8 cellular contexts compared by ENCODE assay signal in the genomic region with DNA sequence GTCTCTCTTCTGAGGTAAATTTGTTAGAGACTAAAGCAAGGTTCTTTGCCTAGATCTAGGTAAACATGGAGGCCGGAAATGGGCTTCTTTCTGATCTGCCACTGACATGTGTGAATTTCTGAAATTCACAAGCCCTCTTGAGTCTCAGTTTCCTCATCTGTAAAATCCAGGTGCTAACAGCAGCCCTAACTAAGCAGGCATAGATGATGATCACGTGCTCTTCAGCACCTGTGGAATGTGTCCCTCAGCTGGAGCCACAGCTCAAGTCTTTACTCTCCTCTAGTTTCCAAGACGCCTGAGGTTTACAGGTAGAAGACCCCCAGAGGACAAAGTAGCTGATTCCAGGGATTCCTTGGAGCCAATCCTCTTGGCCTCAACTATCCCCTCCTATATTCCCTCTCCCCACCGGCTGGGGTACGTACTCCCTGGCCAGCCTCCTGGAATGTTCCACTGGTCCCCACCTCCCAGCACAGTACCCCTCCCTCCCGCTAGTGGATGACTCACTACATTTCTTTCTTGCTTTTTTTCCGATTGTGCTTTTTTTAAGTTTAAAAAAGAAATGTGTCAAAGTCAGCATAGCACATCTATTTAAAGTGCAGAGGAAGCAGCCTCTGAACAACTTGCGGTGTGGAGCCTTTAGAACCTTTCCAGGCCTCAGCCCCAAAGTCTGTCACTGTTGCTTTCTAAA.
DNase-seq lines count a peak whose midpoint lies in the region; ATAC-seq, FAIRE-seq and TF ChIP-seq lines count a peak whose summit lies in the region.

No MANE protein-coding gene starts in this region.

- no peaks in the 10 kb centered on the region for H4K20me1 ChIP-seq in keratinocyte (ENCODE audit: control insufficient read depth, extremely low read depth, insufficient read depth, low read length)

- no peak for DNase-seq in activated CD8-positive, alpha-beta T cell treated with anti-CD3 and anti-CD28 coated beads for 36 hours
- DNase-seq in keratinocyte (ENCODE audit: low read depth, low spot score) (no peak), cortex of kidney (lab: John Stamatoyannopoulos, UW) (no peak), SHP77 treated with DMSO at 0.1 percent for 48 hours (lab: John Stamatoyannopoulos, UW) (no peak)
- no peak for DNase-seq in effector CD8-positive, alpha-beta T cell (lab: John Stamatoyannopoulos, UW)

- H3K27ac ChIP-seq in keratinocyte (ENCODE audit: control insufficient read depth, insufficient read depth, low read length) (no peak overlapping the region), temporal lobe (ENCODE audit: low read depth, low read length) (peak overlapping the region; percentile 77)

- H3K4me3 Mint-ChIP-seq in activated CD8-positive, alpha-beta T cell treated with anti-CD3 and anti-CD28 coated beads for 36 hours: peak overlapping the region; percentile 79

- POLR2A ChIA-PET in activated CD8-positive, alpha-beta T cell treated with anti-CD3 and anti-CD28 coated beads for 36 hours (lab: Charles Lee): no interaction called here

- peak overlapping the region; percentile 92 for H3K27ac Mint-ChIP-seq in activated CD8-positive, alpha-beta T cell treated with anti-CD3 and anti-CD28 coated beads for 36 hours

- no peaks in the 10 kb centered on the region for H3K9me3 Mint-ChIP-seq in activated CD8-positive, alpha-beta T cell treated with anti-CD3 and anti-CD28 coated beads for 36 hours

- H3K36me3 Mint-ChIP-seq in activated CD8-positive, alpha-beta T cell treated with anti-CD3 and anti-CD28 coated beads for 36 hours (ENCODE audit: low read depth): no peaks in the 10 kb centered on the region

- H3K4me1 Mint-ChIP-seq in activated CD8-positive, alpha-beta T cell treated with anti-CD3 and anti-CD28 coated beads for 36 hours (ENCODE audit: low read depth): peaks cover 25% of the 10 kb centered on the region

- intact Hi-C loops in activated CD8-positive, alpha-beta T cell treated with anti-CD3 and anti-CD28 coated beads for 36 hours (cut with micrococcal nuclease): no loop called here

- no peak for FAIRE-seq in keratinocyte (lab: Jason Lieb, UNC)

- H2AFZ ChIP-seq in keratinocyte (ENCODE audit: control insufficient read depth, low read length): no peak overlapping the region

- H3K9me1 ChIP-seq in keratinocyte (ENCODE audit: control insufficient read depth, extremely low read depth, insufficient read depth, low read length): no peaks in the 10 kb centered on the region

- no peaks in the 10 kb centered on the region for H3K9me3 ChIP-seq in keratinocyte (ENCODE audit: control insufficient read depth, low read depth, low read length)

- dilution Hi-C loops in keratinocyte (cut with MboI; ENCODE audit: extremely low pct_ligation_motif_present, low sequenced_read_pairs): no loop called here

- H3K4me3 ChIP-seq in keratinocyte (ENCODE audit: control insufficient read depth in 2 of 3, extremely low read depth in 1 of 3, insufficient read depth in 2 of 3, low read depth in 1 of 3, low read length in 3 of 3): no peak overlapping the region

- H3K4me2 ChIP-seq in keratinocyte (ENCODE audit: control insufficient read depth, extremely low read depth, insufficient read depth, low read depth, low read length): peak overlapping the region; percentile 63

- no peaks in the 10 kb centered on the region for H3K36me3 ChIP-seq in keratinocyte (ENCODE audit: control insufficient read depth in 2 of 2, extremely low read depth in 1 of 2, insufficient read depth in 2 of 2, low read length in 2 of 2)

- H3K9ac ChIP-seq in keratinocyte (ENCODE audit: control insufficient read depth, extremely low read depth, insufficient read depth, low read length): no peak overlapping the region

- H3K4me1 ChIP-seq in keratinocyte (ENCODE audit: control insufficient read depth, extremely low read depth, insufficient read depth, low read length): peaks cover 18% of the 10 kb centered on the region

- no peaks in the 10 kb centered on the region for H3K27me3 ChIP-seq in keratinocyte (ENCODE audit: control insufficient read depth, extremely low read depth, insufficient read depth, low read length)

- H3K79me2 ChIP-seq in keratinocyte (ENCODE audit: control insufficient read depth, insufficient read depth, low read length): no peaks in the 10 kb centered on the region

- ATAC-seq in HG02798 (IDR thresholded peaks at IDR 0.05; ENCODE audit: poor library complexity, unreplicated experiment): peak; percentile 25
- peak; percentile 31 for ATAC-seq in activated CD8-positive, alpha-beta T cell treated with anti-CD3 and anti-CD28 coated beads for 36 hours

- TF ChIP-seq CTCF in GM12872 (IDR thresholded peaks at IDR 0.05; ENCODE audit: insufficient read depth, low read depth, low read length): peak; percentile 21; the same call in 1 of the 3 replicates
- no peak for TF ChIP-seq CTCF in activated CD8-positive, alpha-beta T cell treated with anti-CD3 and anti-CD28 coated beads for 36 hours (IDR thresholded peaks at IDR 0.05)
- TF ChIP-seq CTCF in keratinocyte (optimal IDR thresholded peaks at IDR 0.05 in 1 of 3, IDR thresholded peaks at IDR 0.05 in 1 of 3, conservative IDR thresholded peaks at IDR 0.05 in 1 of 3; ENCODE audit: extremely low read depth in 1 of 3, insufficient read depth in 2 of 3, low read length in 3 of 3): no peak

- H3K27me3 Mint-ChIP-seq in activated CD8-positive, alpha-beta T cell treated with anti-CD3 and anti-CD28 coated beads for 36 hours: no peaks in the 10 kb centered on the region

- CTCF ChIA-PET in activated CD8-positive, alpha-beta T cell treated with anti-CD3 and anti-CD28 coated beads for 36 hours (lab: Charles Lee): interaction anchor here (0.5 kb wide), 1 partner anchor 662 kb away, joined by 3 read pairs; no protein-coding TSS in a partner anchor
